Comparison of ENCODE assay signal across 14 cellular contexts in the genomic region with DNA sequence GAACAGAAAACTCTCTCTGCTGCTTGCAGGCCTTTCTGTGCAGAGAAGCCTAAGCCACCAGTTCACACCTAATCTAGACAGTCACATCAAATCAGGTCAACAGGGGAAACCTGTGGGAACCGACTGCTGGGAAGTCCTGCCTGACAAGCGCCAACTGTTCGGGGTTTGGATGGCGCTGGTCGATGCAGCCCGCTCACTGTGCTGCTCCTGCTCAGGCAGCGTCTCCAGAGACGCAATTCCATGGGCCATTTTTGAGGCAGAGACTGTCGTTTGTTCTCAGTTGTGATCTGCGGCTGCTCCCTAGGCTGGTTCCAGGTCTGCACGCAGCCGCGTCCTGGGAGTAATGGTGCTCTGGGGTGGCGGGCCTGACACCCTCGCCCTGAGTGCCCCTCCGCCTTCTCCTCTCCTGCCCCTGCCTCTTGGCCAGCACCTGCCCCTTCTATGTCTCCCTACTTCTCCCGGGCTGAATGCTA. TPM values are rescaled to one million over a fixed set of nuclear protein-coding genes. Genes with fewer than 3 reads are reported as not detected.
DNase-seq lines count a peak whose midpoint lies in the region; ATAC-seq, FAIRE-seq and TF ChIP-seq lines count a peak whose summit lies in the region.
"Had no signal": no experiment of that assay in that cellular context is flagged by ENCODE, and none has a peak within 500 bp of the region (broad histone marks: within the 10 kb centered on the region; RNA-seq: fewer than 3 reads in every experiment).

No MANE protein-coding gene starts in this region.

- no peak overlapping the region for H2AK9ac ChIP-seq in IMR-90 (replicated peaks; ENCODE audit: low read depth, low read length, poor library complexity)

- peaks cover 3% of the 10 kb centered on the region for H3K9me3 Mint-ChIP-seq in Calu3 (ENCODE audit: low read depth, unreplicated experiment)

- H3K23me2 ChIP-seq in H1 (ENCODE audit: low read depth, low read length) = no peaks in the 10 kb centered on the region

- H2AFZ ChIP-seq in IMR-90 (replicated peaks; ENCODE audit: low read length, poor library complexity) (peak overlapping the region; percentile 8), H1 (ENCODE audit: low read length) (no peak overlapping the region)

- in situ Hi-C loops in IMR-90 (cut with MboI; ENCODE audit: low sequenced_read_pairs) = no loop called here

- H3K79me1 ChIP-seq in IMR-90 (ENCODE audit: low read depth in 1 of 2, low read length in 2 of 2) = no peaks in the 10 kb centered on the region
- no peaks in the 10 kb centered on the region for H3K79me1 ChIP-seq in H1 (ENCODE audit: low read depth, low read length)

- no peak overlapping the region for H3K27ac Mint-ChIP-seq in Calu3 (ENCODE audit: unreplicated experiment)

- CTCF ChIA-PET in Calu3 (lab: Charles Lee) = no interaction called here
- CTCF ChIA-PET in IMR-90 (lab: Yijun Ruan, JAX) = no interaction called here
- CTCF ChIA-PET in H1 (lab: Charles Lee; ENCODE audit: partially characterized antibody) = interaction anchor here (2.4 to 5.7 kb wide), 3 partner anchors 14 to 60 kb away, joined by 6 to 26 read pairs (median 12); no protein-coding TSS in a partner anchor

- dilution Hi-C loops in IMR-90 (cut with HindIII; ENCODE audit: low sequenced_read_pairs, unreplicated experiment) = no loop called here

- H3K23ac ChIP-seq in IMR-90 (ENCODE audit: low read depth, low read length) (no peak overlapping the region), H1 (ENCODE audit: insufficient read length) (no peak overlapping the region)

- H4K5ac ChIP-seq in IMR-90 (ENCODE audit: low read depth, low read length) (no peak overlapping the region), H1 (ENCODE audit: insufficient read length, low read depth, low read length) (no peak overlapping the region)

- peaks cover 56% of the 10 kb centered on the region for H3K4me1 Mint-ChIP-seq in Calu3 (ENCODE audit: low read depth, unreplicated experiment)

- H3K27me3 ChIP-seq in IMR-90 (ENCODE audit: control insufficient read depth, insufficient read depth, low read length) (peaks cover 3% of the 10 kb centered on the region; the same call in 1 of the 2 replicates), H1 (replicated peaks in 1 of 4; ENCODE audit: control insufficient read depth in 3 of 4, extremely low read depth in 1 of 4, insufficient read depth in 3 of 4, low read length in 3 of 4) (no peaks in the 10 kb centered on the region; a peak in 1 of 7 replicates), H7 (ENCODE audit: control insufficient read depth, insufficient read depth, low read length) (no peaks in the 10 kb centered on the region)

- H2BK20ac ChIP-seq in IMR-90 (ENCODE audit: low read depth, low read length) (no peak overlapping the region), H1 (ENCODE audit: low read length) (no peak overlapping the region)

- H3K56ac ChIP-seq in IMR-90 (ENCODE audit: extremely low read depth, insufficient read depth, low read length) (no peak overlapping the region), H1 (replicated peaks; ENCODE audit: insufficient read length, low read depth, low read length) (no peak overlapping the region)

- H3K4me2 ChIP-seq in IMR-90 (ENCODE audit: low read depth, low read length) = no peak overlapping the region
- no peak overlapping the region for H3K4me2 ChIP-seq in H1 (ENCODE audit: insufficient read depth in 1 of 2, low read depth in 2 of 2, low read length in 2 of 2)

- H3K9ac ChIP-seq in IMR-90 (ENCODE audit: low read depth, low read length) = no peak overlapping the region
- H3K9ac ChIP-seq in H1 (replicated peaks in 1 of 4; ENCODE audit: extremely low read depth in 1 of 4, low read depth in 3 of 4, low read length in 3 of 4) = no peak overlapping the region

- BruUV-seq in Calu3 (replicated peaks; lab: Mats Ljungman, UMichigan) (no TSS peak), IMR-90 (replicated peaks; lab: Mats Ljungman, UMichigan) (no TSS peak)

- H3K27ac ChIP-seq in IMR-90 (ENCODE audit: insufficient read depth, low read length) (no peak overlapping the region), H1 (ENCODE audit: low read depth, low read length) (no peak overlapping the region)

- peaks cover 4% of the 10 kb centered on the region; the same call in 1 of the 2 replicates for H3K9me1 ChIP-seq in IMR-90 (ENCODE audit: insufficient read depth, low read length)

- H3K18ac ChIP-seq in IMR-90 (ENCODE audit: low read depth, low read length) (no peak overlapping the region), H1 (ENCODE audit: extremely low read depth, low read length) (no peak overlapping the region)

- TF ChIP-seq EP300 in H1 (IDR thresholded peaks at IDR 0.05; ENCODE audit: borderline replicate concordance in 1 of 2, low read depth in 2 of 2, low read length in 2 of 2) = no peak

- peak overlapping the region; percentile 66 for H3K4me3 Mint-ChIP-seq in Calu3 (ENCODE audit: low read depth, unreplicated experiment)

- intact Hi-C loops in Calu3 (cut with micrococcal nuclease; ENCODE audit: unreplicated experiment) (no loop called here), IMR-90 (cut with micrococcal nuclease) (loop anchor here (5.0 kb wide), 1 partner anchor 40 kb away; no protein-coding TSS in a partner anchor), posterior vena cava (cut with DNase I) (no loop called here)

- H3K4ac ChIP-seq in IMR-90 (ENCODE audit: low read depth, low read length) = no peak overlapping the region
- H3K4ac ChIP-seq in H1 (replicated peaks; ENCODE audit: insufficient read length, low read depth, low read length) = no peak overlapping the region

- peaks cover 16% of the 10 kb centered on the region for H3K36me3 Mint-ChIP-seq in Calu3 (ENCODE audit: insufficient read depth, unreplicated experiment)

- TF ChIP-seq CTCF in Calu3 (IDR thresholded peaks at IDR 0.05; ENCODE audit: unreplicated experiment) (no peak), IMR-90 (conservative IDR thresholded peaks at IDR 0.05; ENCODE audit: low read depth, low read length) (no peak), H1 (IDR thresholded peaks at IDR 0.05; ENCODE audit: control extremely low read depth in 1 of 3, insufficient read depth in 1 of 3, low read depth in 1 of 3, low read length in 3 of 3) (no peak)

- WGBS in IMR-90 (ENCODE audit: extremely low coverage in 2 of 2, insufficient read length in 1 of 2), 2 experiments = 60% methylated on average over 3 of the region's 17 CpGs; no CpG with 5 or more reads in 1 of the 2 experiments
- 84% methylated on average over 17 of the region's 17 CpGs; no CpG with 5 or more reads in 1 of the 2 experiments for WGBS in H1 (ENCODE audit: extremely low coverage in 1 of 2, insufficient coverage in 1 of 2, insufficient read length in 1 of 2, insufficient replicate concordance in 2 of 2, low coverage in 1 of 2, low lambda C conversion rate in 2 of 2, missing lambda C conversion rate in 1 of 2), 2 experiments

- POLR2A ChIA-PET in IMR-90 (lab: Charles Lee; ENCODE audit: unreplicated experiment) = no interaction called here
- POLR2A ChIA-PET in H1 (lab: Charles Lee; ENCODE audit: partially characterized antibody) = no interaction called here

- H4K8ac ChIP-seq in IMR-90 (ENCODE audit: low read depth in 2 of 2, low read length in 2 of 2) (no peak overlapping the region), H1 (ENCODE audit: extremely low read depth, insufficient read depth, low read length) (peak overlapping the region; percentile 37; the same call in 1 of the 2 replicates)

- H3K27me3 Mint-ChIP-seq in Calu3 (ENCODE audit: unreplicated experiment) = no peaks in the 10 kb centered on the region

- H2BK12ac ChIP-seq in H1 (ENCODE audit: low read depth, low read length) = no peak overlapping the region

- TF ChIP-seq RAD21 in IMR-90 (IDR thresholded peaks at IDR 0.05; ENCODE audit: low read length) = no peak
- no peak for TF ChIP-seq RAD21 in H1 (IDR thresholded peaks at IDR 0.05 in 1 of 2, conservative IDR thresholded peaks at IDR 0.05 in 1 of 2; ENCODE audit: low read depth in 2 of 2, low read length in 2 of 2)

- no peaks in the 10 kb centered on the region for H3K79me2 ChIP-seq in H1 (ENCODE audit: control insufficient read depth in 1 of 2, insufficient read depth in 2 of 2, low read length in 2 of 2)

- H4K20me1 ChIP-seq in IMR-90 (ENCODE audit: insufficient read depth, low read length) (no peaks in the 10 kb centered on the region), H1 (replicated peaks in 1 of 2; ENCODE audit: control insufficient read depth in 1 of 2, insufficient read depth in 2 of 2, low read length in 2 of 2) (no peaks in the 10 kb centered on the region)

- H2BK5ac ChIP-seq in IMR-90 (ENCODE audit: low read depth, low read length, poor library complexity, severe bottlenecking) (no peak overlapping the region), H1 (ENCODE audit: low read depth, low read length) (0 out of 2 replicates have a peak overlapping the region, but pooled peaks have one; percentile 35)

- H2BK15ac ChIP-seq in IMR-90 (ENCODE audit: low read depth, low read length) (no peak overlapping the region), H1 (ENCODE audit: low read length) (no peak overlapping the region)

- H3K4me3 ChIP-seq in IMR-90 (ENCODE audit: insufficient read depth, low read depth, low read length) = no peak overlapping the region
- no peak overlapping the region for H3K4me3 ChIP-seq in H1 (ENCODE audit: extremely low read depth in 1 of 4, insufficient read depth in 2 of 4, low read depth in 3 of 4, low read length in 4 of 4)
- no peak overlapping the region for H3K4me3 ChIP-seq in H7 (ENCODE audit: insufficient read depth, low read depth, low read length)
- H3K4me3 ChIP-seq: K562 had no signal

- no peak for ATAC-seq in IMR-90 (ENCODE audit: low read depth)
- no peak for ATAC-seq in GM18909 (IDR thresholded peaks at IDR 0.05; ENCODE audit: poor library complexity, unreplicated experiment)
- ATAC-seq: K562 had no signal

- H3K9me3 ChIP-seq in IMR-90 (ENCODE audit: control insufficient read depth, insufficient read depth, low read length) (no peaks in the 10 kb centered on the region), H1 (ENCODE audit: insufficient read depth in 2 of 2, low read depth in 1 of 2, low read length in 1 of 2) (no peaks in the 10 kb centered on the region)

- H3K4me1 ChIP-seq in IMR-90 (ENCODE audit: control insufficient read depth, insufficient read depth, low read length) (peaks cover 10% of the 10 kb centered on the region), H1 (replicated peaks in 1 of 4; ENCODE audit: control insufficient read depth in 3 of 4, insufficient read depth in 4 of 4, low read length in 3 of 4) (peaks cover 0 to 10% (median 4%) of the 10 kb centered on the region in 4 experiments; a peak in 4 of 7 replicates)

- DNase-seq in Calu3 (no peak), IMR-90 (no peak), H1 (ENCODE audit: low read depth in 1 of 2, low spot score in 2 of 2) (no peak), posterior vena cava (ENCODE audit: low spot score) (peak; percentile 64), H7 (no peak)
- no peak for DNase-seq in stimulated activated CD4-positive, alpha-beta T cell treated with anti-CD3 and anti-CD28 coated beads, Interleukin-2, amount 100 ng/mL, for 24 hours
- DNase-seq: AML-193, COR-L47, HCEC 1CT, NCI-H187 treated with DMSO at 0.1 percent for 48 hours, NCI-H69 had no signal

- H2AK5ac ChIP-seq in IMR-90 (ENCODE audit: low read depth, low read length) (no peak overlapping the region), H1 (ENCODE audit: low read depth, low read length) (0 out of 2 replicates have a peak overlapping the region, but pooled peaks have one; percentile 39)

- H3K14ac ChIP-seq in IMR-90 (replicated peaks; ENCODE audit: low read depth, low read length) = no peak overlapping the region
- H3K14ac ChIP-seq in H1 (ENCODE audit: insufficient read length) = no peak overlapping the region

- FAIRE-seq in H1 (lab: Jason Lieb, UNC) = no peak
- FAIRE-seq: K562, RCC 7860 had no signal

- TF ChIP-seq POLR2A in IMR-90 (IDR thresholded peaks at IDR 0.05; ENCODE audit: low read depth, low read length) (no peak), H1 (IDR thresholded peaks at IDR 0.05; ENCODE audit: control extremely low read depth in 1 of 2, low read depth in 2 of 2, low read length in 2 of 2) (no peak)

- H2BK120ac ChIP-seq in IMR-90 (ENCODE audit: low read depth, low read length) (no peak overlapping the region), H1 (replicated peaks; ENCODE audit: low read depth, low read length) (no peak overlapping the region)

- H3K36me3 ChIP-seq in IMR-90 (ENCODE audit: control insufficient read depth, insufficient read depth, low read length) = no peaks in the 10 kb centered on the region
- no peaks in the 10 kb centered on the region for H3K36me3 ChIP-seq in H1 (ENCODE audit: control insufficient read depth in 2 of 4, insufficient read depth in 4 of 4, low read length in 3 of 4)
- no peaks in the 10 kb centered on the region for H3K36me3 ChIP-seq in H7 (replicated peaks; ENCODE audit: control insufficient read depth, insufficient read depth, low read length)

- no peak overlapping the region for H4K91ac ChIP-seq in IMR-90 (ENCODE audit: insufficient read depth, low read depth, low read length)
- H4K91ac ChIP-seq in H1 (replicated peaks; ENCODE audit: insufficient read length, low read length) = no peak overlapping the region

RNA-seq across cellular contexts. Expression of gene AGT, which starts 1.4 kb away (rescaled TPM):
- total RNA-seq in Calu3 (2022) = 27.5 and 49.6 TPM in 2 replicates
- under 0.01 and 0.18 TPM in 2 replicates for total RNA-seq in IMR-90 (2012; rRNA removed)
- 0.34 and 0.39 TPM in 2 replicates for polyA plus RNA-seq in IMR-90 (2012; rRNA removed)
- 0.59 and 0.64 TPM in 2 replicates for polyA plus RNA-seq in IMR-90 (2012; cell fraction: cytosol; rRNA removed)
- polyA plus RNA-seq in IMR-90 (2012; cell fraction: nucleus; rRNA removed; ENCODE audit: low replicate concordance) = 0.41 and 0.46 TPM in 2 replicates
- not detected in 2 replicates for total RNA-seq in H1 (2021; fragmentation: NEBNext Ultra II Directional; extraction: Animal tissue kit (Norgen Biotek cat#: 25700))
- 0.20 and 0.27 TPM in 2 replicates for polyA plus RNA-seq in H1 (2011; rRNA removed)
- 0.31 TPM for polyA plus RNA-seq in H1 (2011; cell fraction: cytosol; rRNA removed)
- 0.13 TPM for polyA plus RNA-seq in H1 (2011; cell fraction: nucleus; rRNA removed)
- not detected in 4 replicates for polyA plus RNA-seq in H1 (2012, experiment 1 of 2)
- polyA plus RNA-seq in H1 (2012, experiment 2 of 2) = not detected
- polyA plus RNA-seq in H1 (2013, experiment 1 of 2) = 0.08 TPM
- polyA plus RNA-seq in H1 (2013, experiment 2 of 2) = 0.11 TPM
- polyA minus RNA-seq in H1 (2011; rRNA and poly(A)+ RNA removed) = 0.12 TPM in 1 of 2 replicates, not detected in the other
- not detected for polyA minus RNA-seq in H1 (2011; cell fraction: cytosol; rRNA and poly(A)+ RNA removed)
- not detected for polyA minus RNA-seq in H1 (2011; cell fraction: nucleus; rRNA and poly(A)+ RNA removed)
- total RNA-seq in posterior vena cava = 10 to 100 TPM; 22.5 to 57.0 TPM
- total RNA-seq in H7 (2014; rRNA removed; shearing (Covaris generic)) = 0.42 TPM in 1 of 2 replicates, not detected in the other
- polyA plus RNA-seq: K562 had no signal

RNA-seq across cellular contexts. Expression of gene CAPN9, which starts 34.7 kb away (rescaled TPM):
- total RNA-seq in Calu3 (2022) (not detected in 2 replicates), IMR-90 (2012; rRNA removed) (not detected in 2 replicates), posterior vena cava (not detected)
- polyA plus RNA-seq in IMR-90 (2012; rRNA removed) (not detected in 2 replicates), H1 (2011; rRNA removed) (0.46 and 0.76 TPM in 2 replicates)
- polyA plus RNA-seq in IMR-90 (2012; cell fraction: cytosol; rRNA removed) = not detected in 2 replicates
- not detected in 2 replicates for polyA plus RNA-seq in IMR-90 (2012; cell fraction: nucleus; rRNA removed; ENCODE audit: low replicate concordance)
- 0.22 and 0.44 TPM in 2 replicates for total RNA-seq in H1 (2021; fragmentation: NEBNext Ultra II Directional; extraction: Animal tissue kit (Norgen Biotek cat#: 25700))
- polyA plus RNA-seq in H1 (2011; cell fraction: cytosol; rRNA removed) = 0.57 TPM
- polyA plus RNA-seq in H1 (2011; cell fraction: nucleus; rRNA removed) = 1.3 TPM
- polyA plus RNA-seq in H1 (2012, experiment 1 of 2) = 0.31 to 0.70 TPM (median 0.55 TPM) in 3 of 4 replicates, not detected in the other
- polyA plus RNA-seq in H1 (2012, experiment 2 of 2) = 0.35 TPM
- polyA plus RNA-seq in H1 (2013, experiment 1 of 2) = 0.24 TPM
- 0.24 TPM for polyA plus RNA-seq in H1 (2013, experiment 2 of 2)
- polyA minus RNA-seq in H1 (2011; rRNA and poly(A)+ RNA removed) = 0.17 and 1.4 TPM in 2 replicates
- not detected for polyA minus RNA-seq in H1 (2011; cell fraction: cytosol; rRNA and poly(A)+ RNA removed)
- 1.2 TPM for polyA minus RNA-seq in H1 (2011; cell fraction: nucleus; rRNA and poly(A)+ RNA removed)
- total RNA-seq in H7 (2014; rRNA removed; shearing (Covaris generic)) = 0.04 and 0.10 TPM in 2 replicates
- total RNA-seq: K562 had no signal
- polyA plus RNA-seq: K562 had no signal

Comparison
In these comparisons a context has a peak if more than half of its experiments do, and no peak if none do; other contexts are left out.
1. RNA of gene AGT, which starts 1.4 kb away (total RNA-seq): 22.5 to 57.0 TPM in posterior vena cava and 27.5 to 49.6 TPM in Calu3; 0.42 TPM in H7, under 0.01 to 0.18 TPM in IMR-90 and not detected in H1; every median in the first group is over 10 times any median in the second.